In the genomic region with DNA sequence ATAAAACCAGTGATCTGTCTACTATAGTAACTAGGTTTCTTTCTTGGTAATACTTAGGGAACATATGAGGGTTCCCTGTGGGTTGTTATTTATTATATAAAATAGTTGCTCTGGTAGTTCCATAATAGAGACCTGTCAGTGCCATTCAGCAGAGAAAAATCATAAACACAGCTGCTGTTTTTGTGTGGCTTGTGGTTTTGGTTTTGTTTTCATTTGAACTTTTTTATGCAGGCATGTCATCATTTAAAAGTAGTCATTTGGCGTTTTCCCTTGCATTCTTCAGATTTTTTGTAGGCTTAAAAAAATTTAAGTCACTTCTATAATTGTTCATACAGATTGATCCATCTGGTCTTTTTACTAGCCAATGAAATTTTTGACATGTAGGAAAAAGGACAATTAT, we compare ENCODE assay signal across 8 cellular contexts.
DNase-seq lines count a peak whose midpoint lies in the region; ATAC-seq and TF ChIP-seq lines count a peak whose summit lies in the region.

No MANE protein-coding gene starts in this region.

- H3K4me1 ChIP-seq in KMS-11 (ENCODE audit: low read depth, poor library complexity, severe bottlenecking) = peaks cover 36% of the 10 kb centered on the region

- no peaks in the 10 kb centered on the region for H3K36me3 ChIP-seq in KMS-11 (ENCODE audit: insufficient read depth)

- no peak overlapping the region for H3K27ac ChIP-seq in KMS-11

- DNase-seq in fibroblast of the conjunctiva (ENCODE audit: low read depth) = peak; percentile 33
- DNase-seq in NCI-H345 treated with DMSO at 0.1 percent for 48 hours (lab: John Stamatoyannopoulos, UW; ENCODE audit: unreplicated experiment) = no peak
- DNase-seq in CD1c-positive myeloid dendritic cell (ENCODE audit: extremely low spot score) = no peak
- DNase-seq in NCI-H187 (lab: John Stamatoyannopoulos, UW) = no peak
- no peak for DNase-seq in activated effector memory CD4-positive, alpha-beta T cell treated with anti-CD3 and anti-CD28 coated beads, Interleukin-2, amount 50 U/mL, for 16 hours

- no peaks in the 10 kb centered on the region for H3K27me3 ChIP-seq in KMS-11 (ENCODE audit: insufficient read depth, low read depth)

- ATAC-seq in GM18498 (IDR thresholded peaks at IDR 0.05; ENCODE audit: unreplicated experiment) (peak; percentile 91), GM21717 (IDR thresholded peaks at IDR 0.05; ENCODE audit: unreplicated experiment) (peak; percentile 92)

- no peak overlapping the region for H2AFZ ChIP-seq in KMS-11 (ENCODE audit: low read depth)

- no peaks in the 10 kb centered on the region; the same call in 1 of the 2 replicates for H3K79me2 ChIP-seq in KMS-11 (ENCODE audit: insufficient read depth, low read depth)

- TF ChIP-seq CTCF in KMS-11 (conservative IDR thresholded peaks at IDR 0.05; ENCODE audit: low read depth, low read length) = no peak

- no peak overlapping the region for H3K9ac ChIP-seq in KMS-11

- 0 out of 2 replicates have a peak, but pooled peaks cover 4% of the 10 kb centered on the region for H4K20me1 ChIP-seq in KMS-11 (ENCODE audit: insufficient read depth)

- H3K4me3 ChIP-seq in KMS-11 (IDR thresholded peaks at IDR 0.05; ENCODE audit: insufficient read depth, low read depth, low read length) = no peak overlapping the region

- peak overlapping the region; percentile 33 for H3K4me2 ChIP-seq in KMS-11
